8 cellular contexts compared by ENCODE assay signal in the genomic region with DNA sequence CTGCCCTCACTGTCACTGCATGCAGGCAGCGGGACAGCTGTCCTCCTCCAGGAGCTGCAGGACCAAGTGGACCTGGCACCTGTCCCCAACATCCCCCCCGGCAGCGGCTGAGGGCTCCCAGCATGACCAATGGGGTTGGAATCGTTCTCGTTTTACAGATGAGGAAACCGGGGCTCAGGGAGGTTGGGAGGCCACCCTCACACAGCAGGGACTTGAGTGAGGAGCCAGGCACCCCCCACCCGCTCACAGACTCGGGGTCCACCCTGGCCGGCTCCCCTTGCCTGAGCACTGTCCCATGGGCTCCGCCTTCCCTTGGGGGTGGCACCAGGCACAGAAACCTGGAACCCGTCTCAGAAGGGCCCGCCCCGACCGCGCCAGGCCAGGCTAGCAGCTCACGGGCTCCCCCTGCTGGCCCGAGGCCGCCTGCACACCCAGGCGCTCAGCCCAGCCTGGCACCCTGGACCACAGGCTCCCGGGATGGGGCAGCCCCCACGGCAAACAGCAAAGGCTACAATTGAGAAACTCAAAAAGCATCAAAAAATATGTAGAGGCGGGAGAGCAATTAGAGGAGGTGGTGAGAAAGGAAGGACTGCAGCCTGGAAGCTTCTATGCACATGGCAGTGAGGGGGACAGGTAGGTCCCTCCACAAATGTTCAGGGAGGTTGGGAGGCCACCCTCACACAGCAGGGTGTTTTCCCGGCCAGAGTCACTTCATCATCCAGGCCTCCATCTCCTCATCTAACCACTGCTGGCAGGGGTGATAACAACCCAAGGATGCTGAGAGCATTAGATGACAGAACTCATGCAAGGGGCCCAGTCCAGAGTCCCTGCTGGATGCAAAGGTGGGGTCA. TPM values are rescaled to one million over a fixed set of nuclear protein-coding genes. Genes with fewer than 3 reads are reported as not detected.
DNase-seq lines count a peak whose midpoint lies in the region; ATAC-seq and TF ChIP-seq lines count a peak whose summit lies in the region.

No MANE protein-coding gene starts in this region.

- intact Hi-C loops in posterior cingulate gyrus (cut with DNase I) = no loop called here
- intact Hi-C loops in uterus (cut with DNase I; ENCODE audit: low total_unique reads) = loop anchor here (5.0 kb wide), 1 partner anchor 151 kb away; no protein-coding TSS in a partner anchor

- peak in 1 of 2 donors; percentile 18 for TF ChIP-seq POLR2A in uterus (IDR thresholded peaks at IDR 0.05)

- ATAC-seq in HG03571 (IDR thresholded peaks at IDR 0.05; ENCODE audit: unreplicated experiment) = peak; percentile 73

- no peaks in the 10 kb centered on the region for H3K4me1 ChIP-seq in uterus

- no peaks in the 10 kb centered on the region for H3K27me3 ChIP-seq in uterus

- DNase-seq in NCI-H146 (lab: John Stamatoyannopoulos, UW) (peak; percentile 37), NCI-H146 treated with DMSO at 0.1 percent for 48 hours (lab: John Stamatoyannopoulos, UW; ENCODE audit: unreplicated experiment) (no peak), RPMI8226 (peak; percentile 74), glomerular visceral epithelial cell (ENCODE audit: extremely low spot score) (peak; percentile 62), posterior cingulate gyrus (peak in 9 of 10 donors; percentile 53 to 95 (median 71)), uterus (peak; percentile 50 to 69)
- DNase-seq in activated effector memory CD4-positive, alpha-beta T cell treated with anti-CD3 and anti-CD28 coated beads, Interleukin-2, amount 50 U/mL, for 16 hours = peak; percentile 90

- no peaks in the 10 kb centered on the region for H3K9me3 ChIP-seq in uterus

- H3K36me3 ChIP-seq in uterus = no peaks in the 10 kb centered on the region

- TF ChIP-seq CTCF in uterus (IDR thresholded peaks at IDR 0.05) = peak; percentile 96 to 99 (median 98)

- no peak overlapping the region for H3K27ac ChIP-seq in uterus

- H3K4me3 ChIP-seq in uterus = no peak overlapping the region

RNA-seq across cellular contexts. Expression of gene MACROD1, which starts 12.8 kb away (rescaled TPM):
- 10 to 100 TPM in 1 of 4 donors, 1 to 10 TPM in 3; 1.8 to 27.1 (median 6.6) TPM for total RNA-seq in uterus

RNA-seq across cellular contexts. Expression of gene STIP1, which starts 32.9 kb away (rescaled TPM):
- 100 to 1,000 TPM in 1 of 4 donors, 10 to 100 TPM in 3; 20.9 to 101 (median 83.8) TPM for total RNA-seq in uterus

RNA-seq across cellular contexts. Expression of gene FERMT3, which starts 53.5 kb away (rescaled TPM):
- 10 to 100 TPM in 2 of 4 donors, 1 to 10 TPM in 2; 3.1 to 50.3 (median 9.3) TPM for total RNA-seq in uterus
